Comparison of ENCODE assay signal across 24 cellular contexts in the genomic region with DNA sequence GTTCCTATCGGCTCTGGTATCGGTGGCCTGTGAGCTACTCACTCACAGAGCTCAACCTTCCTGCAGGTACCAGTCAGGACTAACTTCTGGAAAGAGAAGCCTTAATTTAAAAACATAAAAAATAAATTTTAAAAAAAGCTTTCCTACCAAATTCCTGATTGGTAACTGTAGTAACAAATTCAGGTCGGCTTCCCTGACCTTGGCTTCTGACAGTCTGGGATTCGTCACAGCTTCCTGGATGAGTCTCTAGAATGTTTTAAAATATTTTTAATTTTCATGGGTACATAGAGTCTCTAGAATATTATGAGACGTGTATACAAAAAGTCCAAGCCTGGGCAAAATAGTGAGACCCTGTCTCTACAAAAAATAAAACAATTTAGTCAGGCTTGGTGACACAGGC.
"Had no signal": no experiment of that assay in that cellular context is flagged by ENCODE, and none has a peak within 500 bp of the region (broad histone marks: within the 10 kb centered on the region; RNA-seq: fewer than 3 reads in every experiment).

No MANE protein-coding gene starts in this region.

- H3K4me3 ChIP-seq: colonic mucosa, left ventricle myocardium inferior, right lobe of liver, skin epidermis, tibial artery had no signal

- H3K4me1 ChIP-seq: colonic mucosa, left ventricle myocardium inferior, right lobe of liver, tibial artery had no signal

- H3K27ac ChIP-seq: colonic mucosa, epithelial cell of prostate, left ventricle myocardium inferior, right lobe of liver, skin epidermis, tibial artery, WERI-Rb-1 had no signal

- H3K9me3 ChIP-seq: colonic mucosa, left ventricle myocardium inferior, right lobe of liver, tibial artery had no signal

- ATAC-seq: activated T-helper 17 cell treated with anti-CD3 and anti-CD28 coated beads, Interleukin-2, amount 50 U/mL, for 72 hours; natural killer cell treated with Interleukin-12 subunit alpha and Interleukin-12 subunit beta and Interleukin-15 and Interleukin-18, amount 100 ng/mL, for 72 hours; stimulated activated naive CD8-positive, alpha-beta T cell treated with anti-CD3 and anti-CD28 coated beads, Interleukin-15, amount 100 ng/mL, for 72 hours had no signal

- FAIRE-seq: bronchial epithelial cell, TTC549 had no signal

- H3K36me3 ChIP-seq: colonic mucosa, left ventricle myocardium inferior, right lobe of liver, tibial artery, WERI-Rb-1 had no signal

- DNase-seq: activated CD8-positive, alpha-beta memory T cell treated with anti-CD3 and anti-CD28 coated beads for 24 hours; activated CD8-positive, alpha-beta memory T cell treated with anti-CD3 and anti-CD28 coated beads, Interleukin-2, amount 50 U/mL, for 4 hours; activated naive CD8-positive, alpha-beta T cell treated with anti-CD3 and anti-CD28 coated beads, Interleukin-2, amount 10 ng/mL, durations not matched to agents 7 days and 5 days; activated T-cell treated with anti-CD3 and anti-CD28 coated beads, Interleukin-2, amount 50 U/mL, for 24 hours; amniotic stem cell; colonic mucosa; foreskin melanocyte; hippocampal formation; left ventricle myocardium inferior; mammary epithelial cell; midbrain; posterior cingulate gyrus; right lobe of liver; stimulated activated CD4-positive, alpha-beta T cell treated with anti-CD3 and anti-CD28 coated beads, Interleukin-1b, Interleukin-23, amount 100 ng/mL, for 48 hours; stimulated activated naive CD8-positive, alpha-beta T cell treated with anti-CD3 and anti-CD28 coated beads, Interleukin-15, amount 100 ng/mL, for 72 hours; T-helper 1 cell; tibial artery; WERI-Rb-1 had no signal

- H3K27me3 ChIP-seq: colonic mucosa, right lobe of liver, tibial artery had no signal
